Comparison of ENCODE assay signal across 9 cellular contexts in the genomic region with DNA sequence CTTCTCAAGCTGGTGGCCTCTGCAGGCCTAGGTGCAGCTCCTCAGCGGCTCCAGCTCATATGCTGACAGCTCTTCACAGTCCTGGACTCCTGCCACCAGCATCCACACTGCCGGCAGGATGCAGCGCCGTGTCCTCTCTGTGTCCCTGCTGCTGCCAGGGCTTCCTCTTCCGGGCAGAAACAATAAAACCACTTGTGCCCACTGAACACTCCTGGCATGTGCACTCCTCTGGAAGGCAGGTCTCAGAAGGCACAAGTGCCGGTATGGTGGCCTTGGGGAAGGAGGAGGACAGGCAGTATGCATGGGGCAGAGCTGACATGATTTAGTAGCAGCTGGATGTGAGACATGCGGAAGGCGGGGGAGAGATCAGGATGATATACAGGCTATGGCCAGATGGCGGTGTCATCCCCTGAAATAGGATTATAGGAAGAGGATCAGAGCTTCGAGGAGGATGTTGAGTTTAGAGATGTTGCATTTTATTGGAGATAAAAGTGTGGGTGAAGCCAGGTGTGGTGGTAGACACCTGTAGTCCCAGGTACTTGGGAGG. TPM values are rescaled to one million over a fixed set of nuclear protein-coding genes. Genes with fewer than 3 reads are reported as not detected.
DNase-seq lines count a peak whose midpoint lies in the region; ATAC-seq and TF ChIP-seq lines count a peak whose summit lies in the region.
"Had no signal": no experiment of that assay in that cellular context is flagged by ENCODE, and none has a peak within 500 bp of the region (broad histone marks: within the 10 kb centered on the region; RNA-seq: fewer than 3 reads in every experiment).

No MANE protein-coding gene starts in this region.

- peak; percentile 43 for TF ChIP-seq CTCF in chondrocyte (IDR thresholded peaks at IDR 0.05)

- intact Hi-C loops in Right ventricle myocardium inferior (cut with DNase I): no loop called here

- DNase-seq in SIG-M5 treated with dmso at 0.1 percent for 504 hours (lab: John Stamatoyannopoulos, UW; ENCODE audit: unreplicated experiment): peak; percentile 18
- no peak for DNase-seq in SIG-M5 (lab: John Stamatoyannopoulos, UW)
- peak; percentile 18 for DNase-seq in NCI-H460 (ENCODE audit: extremely low read depth, low read depth)
- DNase-seq in chondrocyte (ENCODE audit: low spot score): peak; percentile 62
- peak; percentile 73 for DNase-seq in putamen (ENCODE audit: low spot score)
- no peak for DNase-seq in NCI-H446 treated with DMSO at 0.1 percent for 48 hours (lab: John Stamatoyannopoulos, UW)
- no peak for DNase-seq in Right ventricle myocardium inferior (ENCODE audit: missing footprints)
- DNase-seq: T1000 had no signal

- H3K4me3 Mint-ChIP-seq in chondrocyte (ENCODE audit: unreplicated experiment): no peak overlapping the region

- H3K9me3 Mint-ChIP-seq in chondrocyte (ENCODE audit: low read depth): no peaks in the 10 kb centered on the region

- H3K27ac Mint-ChIP-seq in chondrocyte (ENCODE audit: unreplicated experiment): no peak overlapping the region

- H3K27me3 Mint-ChIP-seq in chondrocyte (ENCODE audit: low read depth): no peaks in the 10 kb centered on the region

- no peaks in the 10 kb centered on the region for H3K4me1 Mint-ChIP-seq in chondrocyte (ENCODE audit: low read depth)

- H3K36me3 Mint-ChIP-seq in chondrocyte (ENCODE audit: low read depth): no peaks in the 10 kb centered on the region

- no peak for ATAC-seq in Right ventricle myocardium inferior
- ATAC-seq in GM21528 (IDR thresholded peaks at IDR 0.05; ENCODE audit: low FRiP score, unreplicated experiment): no peak

RNA-seq across cellular contexts. Expression of gene MAN2A2, which starts 7.5 kb away (rescaled TPM):
- 15.7 and 19.9 TPM in 2 replicates for total RNA-seq in NCI-H460 (2014; rRNA removed; shearing (Covaris generic))
- 48.6 and 59.5 TPM in 2 replicates for polyA plus RNA-seq in NCI-H460 (2014; cell fraction: nucleus; rRNA removed)
- total RNA-seq in chondrocyte: 49.4 to 57.0 TPM (median 51.4 TPM) in 3 replicates
- total RNA-seq in Right ventricle myocardium inferior: 133 TPM

RNA-seq across cellular contexts. Expression of gene FES, which starts 11.3 kb away (rescaled TPM):
- total RNA-seq in NCI-H460 (2014; rRNA removed; shearing (Covaris generic)): 0.59 TPM in 1 of 2 replicates, not detected in the other
- not detected in 2 replicates for polyA plus RNA-seq in NCI-H460 (2014; cell fraction: nucleus; rRNA removed)
- 2.4 to 2.7 TPM (median 2.4 TPM) in 3 replicates for total RNA-seq in chondrocyte
- total RNA-seq in Right ventricle myocardium inferior: 19.3 TPM

RNA-seq across cellular contexts. Expression of gene FURIN, which starts 27.3 kb away (rescaled TPM):
- total RNA-seq in NCI-H460 (2014; rRNA removed; shearing (Covaris generic)): 29.0 and 37.7 TPM in 2 replicates
- polyA plus RNA-seq in NCI-H460 (2014; cell fraction: nucleus; rRNA removed): 19.5 and 22.4 TPM in 2 replicates
- total RNA-seq in chondrocyte (66.2 to 118 TPM (median 71.1 TPM) in 3 replicates), Right ventricle myocardium inferior (51.2 TPM)

RNA-seq across cellular contexts. Expression of gene HDDC3, which starts 36.7 kb away (rescaled TPM):
- 19.7 and 21.1 TPM in 2 replicates for total RNA-seq in NCI-H460 (2014; rRNA removed; shearing (Covaris generic))
- 26.2 and 40.1 TPM in 2 replicates for polyA plus RNA-seq in NCI-H460 (2014; cell fraction: nucleus; rRNA removed)
- total RNA-seq in chondrocyte (10.5 to 12.2 TPM (median 10.8 TPM) in 3 replicates), Right ventricle myocardium inferior (18.9 TPM)

RNA-seq across cellular contexts. Expression of gene UNC45A, which starts 39.4 kb away (rescaled TPM):
- total RNA-seq in NCI-H460 (2014; rRNA removed; shearing (Covaris generic)): 30.3 and 31.5 TPM in 2 replicates
- polyA plus RNA-seq in NCI-H460 (2014; cell fraction: nucleus; rRNA removed): 55.7 and 62.0 TPM in 2 replicates
- total RNA-seq in chondrocyte (70.9 to 85.7 TPM (median 73.2 TPM) in 3 replicates), Right ventricle myocardium inferior (25.8 TPM)

Comparison
In these comparisons a context has a peak if more than half of its experiments do, and no peak if none do; other contexts are left out.
1. DNase-seq: peak in SIG-M5 treated with dmso at 0.1 percent for 504 hours (single experiment), NCI-H460 (single experiment), chondrocyte (single experiment) and putamen (single experiment); none in SIG-M5 (single experiment), NCI-H446 treated with DMSO at 0.1 percent for 48 hours (single experiment) and Right ventricle myocardium inferior (single experiment).